In genomic region chr20:50538276-50538675, GRCh38 we compare ENCODE assay signal across 3 cellular contexts.
TF ChIP-seq lines count a peak whose summit lies in the region.

No MANE protein-coding gene starts in this region.

TF ChIP-seq in IMR-90, 13 proteins besides CTCF, POLR2A, EP300 and RAD21:
- TF ChIP-seq MAFK (IDR thresholded peaks at IDR 0.05; ENCODE audit: low read depth, low read length) (no peak), RCOR1 (IDR thresholded peaks at IDR 0.05; ENCODE audit: insufficient replicate concordance, low read length) (no peak)

TF ChIP-seq in endothelial cell of umbilical vein, 7 proteins besides CTCF, POLR2A, EP300 and RAD21:
- no peak for TF ChIP-seq POLR2AphosphoS5 (IDR thresholded peaks at IDR 0.05; ENCODE audit: insufficient read depth, low read depth, low read length)
- no peak for TF ChIP-seq MYC (IDR thresholded peaks at IDR 0.05; ENCODE audit: low read depth, low read length)
- no peak for TF ChIP-seq FOS (IDR thresholded peaks at IDR 0.05; ENCODE audit: borderline replicate concordance, insufficient read depth, low read length)
- TF ChIP-seq EZH2 (IDR thresholded peaks at IDR 0.05; ENCODE audit: borderline replicate concordance, low read depth, low read length, severe bottlenecking) = no peak
- no peak for TF ChIP-seq JUN (IDR thresholded peaks at IDR 0.05; ENCODE audit: borderline replicate concordance, insufficient read depth, insufficient read length, low read depth)
- no peak for TF ChIP-seq MAX (IDR thresholded peaks at IDR 0.05; ENCODE audit: insufficient read depth, insufficient read length)
- no peak for TF ChIP-seq GATA2 (IDR thresholded peaks at IDR 0.05; ENCODE audit: insufficient read depth, insufficient read length, low read depth, low read length)

TF ChIP-seq in SK-N-SH treated with all-trans-retinoic acid at 6 μM for 48 hours, 23 proteins besides CTCF, POLR2A, EP300 and RAD21:
- TF ChIP-seq ZNF70 (CRISPR knock-in tag; IDR thresholded peaks at IDR 0.05) (no peak), BACH2 (CRISPR knock-in tag; IDR thresholded peaks at IDR 0.05; ENCODE audit: borderline replicate concordance) (no peak), CSDC2 (CRISPR knock-in tag; IDR thresholded peaks at IDR 0.05) (no peak), GLIS3 (CRISPR knock-in tag; IDR thresholded peaks at IDR 0.05) (no peak), CSRNP3 (CRISPR knock-in tag; IDR thresholded peaks at IDR 0.05) (no peak), ZC3H10 (CRISPR knock-in tag; IDR thresholded peaks at IDR 0.05) (no peak)
